36 cellular contexts compared by ENCODE assay signal in genomic region chr1:3644273-3644672, GRCh38. TPM values are rescaled to one million over a fixed set of nuclear protein-coding genes. Genes with fewer than 3 reads are reported as not detected.
"Had no signal": no experiment of that assay in that cellular context is flagged by ENCODE, and none has a peak within 500 bp of the region (broad histone marks: within the 10 kb centered on the region; RNA-seq: fewer than 3 reads in every experiment).

No MANE protein-coding gene starts in this region.

- H3K4me3 Mint-ChIP-seq: activated CD4-positive, alpha-beta memory T cell treated with anti-CD3 and anti-CD28 coated beads, Interleukin-2, amount 10 ng/mL, durations not matched to agents 7 days and 5 days; activated CD4-positive, alpha-beta T cell treated with anti-CD3 and anti-CD28 coated beads, Interleukin-2, amount 10 ng/mL, durations not matched to agents 7 days and 5 days; activated naive CD4-positive, alpha-beta T cell treated with anti-CD3 and anti-CD28 coated beads for 36 hours; activated naive CD4-positive, alpha-beta T cell treated with anti-CD3 and anti-CD28 coated beads, Interleukin-2, amount 50 U/mL, for 24 hours; activated naive CD8-positive, alpha-beta T cell treated with anti-CD3 and anti-CD28 coated beads for 36 hours; activated naive CD8-positive, alpha-beta T cell treated with anti-CD3 and anti-CD28 coated beads, Interleukin-2, amount 50 U/mL, for 24 hours; activated T-cell treated with anti-CD3 and anti-CD28 coated beads, Interleukin-2, amount 50 U/mL, for 24 hours; activated T-cell treated with anti-CD3 and anti-CD28 coated beads, Interleukin-2, amount 50 U/mL, for 72 hours; brain; central memory CD8-positive, alpha-beta T cell; effector memory CD8-positive, alpha-beta T cell; T-helper 17 cell; T-helper 2 cell treated with Interferon-gamma antibody and Interleukin-4, amounts not matched to agents 5 μg/mL and 100 μg/mL, for 36 hours had no signal

- H3K27ac ChIP-seq: adrenal gland, ascending aorta, breast epithelium, cardiac muscle cell, esophagus muscularis mucosa, foreskin keratinocyte, gastrocnemius medialis, heart right ventricle, WERI-Rb-1 had no signal

- H3K27ac Mint-ChIP-seq: activated CD4-positive, alpha-beta memory T cell treated with anti-CD3 and anti-CD28 coated beads, Interleukin-2, amount 10 ng/mL, durations not matched to agents 7 days and 5 days; activated CD4-positive, alpha-beta T cell treated with anti-CD3 and anti-CD28 coated beads, Interleukin-2, amount 10 ng/mL, durations not matched to agents 7 days and 5 days; activated naive CD4-positive, alpha-beta T cell treated with anti-CD3 and anti-CD28 coated beads for 36 hours; activated naive CD4-positive, alpha-beta T cell treated with anti-CD3 and anti-CD28 coated beads, Interleukin-2, amount 50 U/mL, for 24 hours; activated naive CD8-positive, alpha-beta T cell treated with anti-CD3 and anti-CD28 coated beads for 36 hours; activated naive CD8-positive, alpha-beta T cell treated with anti-CD3 and anti-CD28 coated beads, Interleukin-2, amount 50 U/mL, for 24 hours; activated T-cell treated with anti-CD3 and anti-CD28 coated beads, Interleukin-2, amount 50 U/mL, for 24 hours; activated T-cell treated with anti-CD3 and anti-CD28 coated beads, Interleukin-2, amount 50 U/mL, for 72 hours; brain; effector memory CD8-positive, alpha-beta T cell; T-helper 17 cell; T-helper 2 cell treated with Interferon-gamma antibody and Interleukin-4, amounts not matched to agents 5 μg/mL and 100 μg/mL, for 36 hours had no signal

- FAIRE-seq: colon had no signal

- H3K36me3 ChIP-seq: breast epithelium had no signal

- H3K9me3 Mint-ChIP-seq: activated CD4-positive, alpha-beta memory T cell treated with anti-CD3 and anti-CD28 coated beads, Interleukin-2, amount 10 ng/mL, durations not matched to agents 7 days and 5 days; activated CD4-positive, alpha-beta T cell treated with anti-CD3 and anti-CD28 coated beads, Interleukin-2, amount 10 ng/mL, durations not matched to agents 7 days and 5 days; activated naive CD4-positive, alpha-beta T cell treated with anti-CD3 and anti-CD28 coated beads for 36 hours; activated naive CD4-positive, alpha-beta T cell treated with anti-CD3 and anti-CD28 coated beads, Interleukin-2, amount 50 U/mL, for 24 hours; activated naive CD8-positive, alpha-beta T cell treated with anti-CD3 and anti-CD28 coated beads for 36 hours; activated naive CD8-positive, alpha-beta T cell treated with anti-CD3 and anti-CD28 coated beads, Interleukin-2, amount 50 U/mL, for 24 hours; activated T-cell treated with anti-CD3 and anti-CD28 coated beads, Interleukin-2, amount 50 U/mL, for 24 hours; activated T-cell treated with anti-CD3 and anti-CD28 coated beads, Interleukin-2, amount 50 U/mL, for 72 hours; brain; central memory CD8-positive, alpha-beta T cell; effector memory CD8-positive, alpha-beta T cell; T-helper 2 cell treated with Interferon-gamma antibody and Interleukin-4, amounts not matched to agents 5 μg/mL and 100 μg/mL, for 36 hours had no signal

- DNase-seq: activated CD4-positive, alpha-beta memory T cell treated with anti-CD3 and anti-CD28 coated beads, Interleukin-2, amount 10 ng/mL, durations not matched to agents 7 days and 5 days; activated CD4-positive, alpha-beta T cell treated with anti-CD3 and anti-CD28 coated beads for 4 hours; activated CD4-positive, alpha-beta T cell treated with anti-CD3 and anti-CD28 coated beads, Interleukin-2, amount 10 ng/mL, durations not matched to agents 7 days and 5 days; activated CD4-positive, alpha-beta T cell treated with anti-CD3 and anti-CD28 coated beads, Interleukin-2, amount 50 U/mL, for 4 hours; activated CD4-positive, CD25-positive, alpha-beta regulatory T cell; activated CD4-positive, CD25-positive, alpha-beta regulatory T cell treated with anti-CD3 and anti-CD28 coated beads, Interleukin-2, amount 50 U/mL, for 72 hours; activated CD8-positive, alpha-beta memory T cell treated with anti-CD3 and anti-CD28 coated beads, Interleukin-2, amount 50 U/mL, for 48 hours; activated naive CD4-positive, alpha-beta T cell treated with anti-CD3 and anti-CD28 coated beads for 36 hours; activated naive CD8-positive, alpha-beta T cell treated with anti-CD3 and anti-CD28 coated beads for 36 hours; activated naive CD8-positive, alpha-beta T cell treated with anti-CD3 and anti-CD28 coated beads, Interleukin-2, amount 50 U/mL, for 24 hours; activated T-cell treated with anti-CD3 and anti-CD28 coated beads for 4 hours; activated T-cell treated with anti-CD3 and anti-CD28 coated beads, Interleukin-2, amount 50 U/mL, for 24 hours; activated T-cell treated with anti-CD3 and anti-CD28 coated beads, Interleukin-2, amount 50 U/mL, for 72 hours; adrenal gland; amygdala; cortex of kidney; dermis blood vessel endothelial cell; effector CD4-positive, alpha-beta T cell; effector memory CD8-positive, alpha-beta T cell; erythroblast; foreskin keratinocyte; gastrocnemius medialis; heart right ventricle; T-helper 1 cell; T-helper 17 cell; T1000; WERI-Rb-1 had no signal

- H3K27me3 Mint-ChIP-seq: activated CD4-positive, alpha-beta memory T cell treated with anti-CD3 and anti-CD28 coated beads, Interleukin-2, amount 10 ng/mL, durations not matched to agents 7 days and 5 days; activated CD4-positive, alpha-beta T cell treated with anti-CD3 and anti-CD28 coated beads, Interleukin-2, amount 10 ng/mL, durations not matched to agents 7 days and 5 days; activated naive CD4-positive, alpha-beta T cell treated with anti-CD3 and anti-CD28 coated beads, Interleukin-2, amount 50 U/mL, for 24 hours; activated naive CD8-positive, alpha-beta T cell treated with anti-CD3 and anti-CD28 coated beads for 36 hours; activated naive CD8-positive, alpha-beta T cell treated with anti-CD3 and anti-CD28 coated beads, Interleukin-2, amount 50 U/mL, for 24 hours; activated T-cell treated with anti-CD3 and anti-CD28 coated beads, Interleukin-2, amount 50 U/mL, for 24 hours; central memory CD8-positive, alpha-beta T cell; effector memory CD8-positive, alpha-beta T cell; T-helper 17 cell had no signal

- H3K9me3 ChIP-seq: adrenal gland, ascending aorta, breast epithelium, esophagus muscularis mucosa, gastrocnemius medialis, heart right ventricle had no signal

- ATAC-seq: activated naive CD8-positive, alpha-beta T cell treated with anti-CD3 and anti-CD28 coated beads, Interleukin-2, amount 50 U/mL, for 24 hours; activated T-cell treated with anti-CD3 and anti-CD28 coated beads, Interleukin-2, amount 50 U/mL, for 72 hours; effector memory CD8-positive, alpha-beta T cell; foreskin keratinocyte; gastrocnemius medialis; heart right ventricle; T-helper 17 cell had no signal

- H3K4me3 ChIP-seq: adrenal gland, ascending aorta, breast epithelium, cardiac muscle cell, esophagus muscularis mucosa, gastrocnemius medialis, heart right ventricle had no signal

- H3K27me3 ChIP-seq: adrenal gland, ascending aorta, breast epithelium, cardiac muscle cell, esophagus muscularis mucosa, foreskin keratinocyte, gastrocnemius medialis, heart right ventricle had no signal

RNA-seq across cellular contexts. Expression of gene TP73, which starts 8.0 kb away (rescaled TPM):
- total RNA-seq: ascending aorta, cardiac muscle cell, dermis blood vessel endothelial cell, esophagus muscularis mucosa had no signal
